In the genomic region with DNA sequence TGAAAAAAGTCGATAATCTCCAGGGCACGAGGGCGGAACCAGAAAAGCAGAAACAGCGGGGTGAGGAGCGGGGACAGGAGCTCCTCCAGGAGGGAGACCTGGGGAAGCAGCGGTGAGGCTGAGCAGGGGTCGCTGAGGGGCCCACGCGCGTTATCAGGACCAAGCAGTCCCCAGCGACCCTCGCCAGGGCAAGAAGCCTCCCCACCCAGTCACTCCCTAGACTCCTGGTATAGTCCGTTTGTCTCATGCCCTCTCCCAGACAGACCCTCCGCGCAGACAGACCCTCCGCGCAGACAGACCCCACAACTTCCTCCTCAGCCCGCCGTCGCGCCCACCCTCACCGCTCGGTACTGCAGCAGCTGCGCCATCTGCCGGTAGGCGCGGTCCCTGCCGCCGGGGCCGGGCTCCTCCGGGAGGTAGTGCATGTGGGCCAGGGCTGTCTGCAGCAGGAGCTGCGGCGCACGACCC, we compare ENCODE assay signal across 8 cellular contexts. TPM values are rescaled to one million over a fixed set of nuclear protein-coding genes. Genes with fewer than 3 reads are reported as not detected.
DNase-seq lines count a peak whose midpoint lies in the region; ATAC-seq, FAIRE-seq and TF ChIP-seq lines count a peak whose summit lies in the region.

No MANE protein-coding gene starts in this region.

- H3K27me3 ChIP-seq in Panc1 (ENCODE audit: control insufficient read depth, insufficient read depth, low read length) (no peaks in the 10 kb centered on the region), tibial artery (peaks cover 0 to 85% of the 10 kb centered on the region in 2 donors)

- DNase-seq in Panc1 (ENCODE audit: low read depth, low spot score): no peak
- DNase-seq in activated T-helper 9 cell treated with anti-CD3 and anti-CD28 coated beads, Interleukin-2, amount 50 U/mL, for 16 hours (ENCODE audit: low read depth): peak; percentile 71
- peak; percentile 66 to 75 for DNase-seq in frontal cortex (ENCODE audit: low spot score in 2 of 2)
- peak; percentile 92 for DNase-seq in osteocyte (ENCODE audit: extremely low spot score, unreplicated experiment)
- DNase-seq in tibial artery: peak in 1 of 2 donors; percentile 56
- no peak for DNase-seq in middle frontal gyrus (ENCODE audit: extremely low spot score, low spot score)

- H3K9me3 Mint-ChIP-seq in osteocyte (ENCODE audit: unreplicated experiment): no peaks in the 10 kb centered on the region

- ATAC-seq in HG03108 (IDR thresholded peaks at IDR 0.05; ENCODE audit: unreplicated experiment) (peak; percentile 51), Panc1 (peak; percentile 88)

- peaks cover 28% of the 10 kb centered on the region for H3K27me3 Mint-ChIP-seq in osteocyte (ENCODE audit: unreplicated experiment)

- CTCF ChIA-PET in Panc1 (lab: Charles Lee): interaction anchor here (0.5 to 2.6 kb wide), 7 partner anchors 8 to 91 kb away, joined by 3 to 12 read pairs (median 4); a partner anchor contains a TSS

- H3K4me3 Mint-ChIP-seq in osteocyte (ENCODE audit: unreplicated experiment): peak overlapping the region; percentile 40

- H3K9me3 ChIP-seq in Panc1 (ENCODE audit: control insufficient read depth, insufficient read depth, low read depth, low read length) (no peaks in the 10 kb centered on the region), tibial artery (no peaks in the 10 kb centered on the region)

- FAIRE-seq in frontal cortex (lab: Jason Lieb, UNC): no peak

- TF ChIP-seq CTCF in GM12874 (IDR thresholded peaks at IDR 0.05; ENCODE audit: insufficient read depth, low read depth, low read length) (peak; percentile 98), Panc1 (IDR thresholded peaks at IDR 0.05) (peak; percentile 99), osteocyte (IDR thresholded peaks at IDR 0.05) (peak; percentile 99), tibial artery (IDR thresholded peaks at IDR 0.05) (peak; percentile 74 to 87)

- POLR2A ChIA-PET in Panc1 (lab: Charles Lee): no interaction called here

- no peak overlapping the region for H3K27ac Mint-ChIP-seq in osteocyte (ENCODE audit: unreplicated experiment)

- H3K4me1 ChIP-seq in Panc1 (ENCODE audit: control insufficient read depth, insufficient read depth, low read length) (peaks cover 8% of the 10 kb centered on the region; the same call in 1 of the 2 replicates), tibial artery (peaks cover 0 to 33% (median 26%) of the 10 kb centered on the region in 4 donors)

- H3K4me3 ChIP-seq in Panc1 (ENCODE audit: low read depth in 2 of 2, low read length in 2 of 2): peak overlapping the region; percentile 7 to 52; a peak in 3 of 4 replicates
- H3K4me3 ChIP-seq in tibial artery: peak overlapping the region in 1 of 2 donors; percentile 35

- BruUV-seq in Panc1 (replicated peaks; lab: Mats Ljungman, UMichigan): no TSS peak

- in situ Hi-C loops in Panc1 (cut with HindIII; ENCODE audit: low pct_unique_long_range_greater_than_20kb, low sequenced_read_pairs): no loop called here

- no peaks in the 10 kb centered on the region for H3K36me3 ChIP-seq in Panc1 (ENCODE audit: control insufficient read depth, insufficient read depth, low read length)
- H3K36me3 ChIP-seq in tibial artery: no peaks in the 10 kb centered on the region

- intact Hi-C loops in Panc1 (cut with micrococcal nuclease; ENCODE audit: unreplicated experiment): loop anchor here (5.0 kb wide), 1 partner anchor 56 kb away; no protein-coding TSS in a partner anchor
- intact Hi-C loops in tibial artery (cut with DNase I; ENCODE audit: low total_unique reads): loop anchor here (10.0 kb wide), 1 partner anchor 97 kb away; no protein-coding TSS in a partner anchor

- no peak overlapping the region for H3K27ac ChIP-seq in Panc1 (ENCODE audit: low read length)
- H3K27ac ChIP-seq in tibial artery: no peak overlapping the region

- H3K4me1 Mint-ChIP-seq in osteocyte (ENCODE audit: unreplicated experiment): peaks cover 19% of the 10 kb centered on the region

- H3K36me3 Mint-ChIP-seq in osteocyte (ENCODE audit: unreplicated experiment): no peaks in the 10 kb centered on the region

RNA-seq across cellular contexts. Expression of a gene that starts 6.3 kb away (rescaled TPM):
- total RNA-seq in Panc1 (2021; ENCODE audit: unreplicated experiment) (0.98 TPM), frontal cortex (2.4 TPM), osteocyte (0.11 and 0.39 TPM in 2 replicates)
- 1.6 TPM for polyA plus RNA-seq in Panc1 (2012; ENCODE audit: insufficient read length)

RNA-seq across cellular contexts. Expression of a gene that starts 10.3 kb away (rescaled TPM):
- total RNA-seq in Panc1 (2021; ENCODE audit: unreplicated experiment) (49.8 TPM), frontal cortex (22.8 TPM), osteocyte (38.1 and 39.7 TPM in 2 replicates)
- 52.3 TPM for polyA plus RNA-seq in Panc1 (2012; ENCODE audit: insufficient read length)

RNA-seq across cellular contexts. Expression of a gene that starts 27.2 kb away (rescaled TPM):
- total RNA-seq in Panc1 (2021; ENCODE audit: unreplicated experiment) (3.1 TPM), frontal cortex (0.82 TPM), osteocyte (0.73 TPM in 1 of 2 replicates, not detected in the other)
- 7.4 TPM for polyA plus RNA-seq in Panc1 (2012; ENCODE audit: insufficient read length)

RNA-seq across cellular contexts. Expression of a gene that starts 30.3 kb away (rescaled TPM):
- total RNA-seq in Panc1 (2021; ENCODE audit: unreplicated experiment) (1.3 TPM), frontal cortex (0.82 TPM), osteocyte (3.6 and 5.8 TPM in 2 replicates)
- polyA plus RNA-seq in Panc1 (2012; ENCODE audit: insufficient read length): 1.7 TPM

RNA-seq across cellular contexts. Expression of a gene that starts 39.7 kb away (rescaled TPM):
- total RNA-seq in Panc1 (2021; ENCODE audit: unreplicated experiment) (25.6 TPM), frontal cortex (47.7 TPM), osteocyte (18.8 and 23.7 TPM in 2 replicates)
- 42.6 TPM for polyA plus RNA-seq in Panc1 (2012; ENCODE audit: insufficient read length)

Comparison
In these comparisons a context has a peak if more than half of its experiments do, and no peak if none do; other contexts are left out.
1. DNase-seq: peak in activated T-helper 9 cell treated with anti-CD3 and anti-CD28 coated beads, Interleukin-2, amount 50 U/mL, for 16 hours (single experiment), frontal cortex (2 of 2) and osteocyte (single experiment); none in Panc1 (single experiment) and middle frontal gyrus (single experiment).
2. Peak in every context shown above with its lines, with median percentiles within 50 percentile points of each other: CTCF ChIP-seq.